ENCODE assay signal across 10 cellular contexts in genomic region chr6:90463359-90463758, GRCh38.
DNase-seq lines count a peak whose midpoint lies in the region; ATAC-seq and TF ChIP-seq lines count a peak whose summit lies in the region.
"Had no signal": no experiment of that assay in that cellular context is flagged by ENCODE, and none has a peak within 500 bp of the region (broad histone marks: within the 10 kb centered on the region; RNA-seq: fewer than 3 reads in every experiment).

No MANE protein-coding gene starts in this region.

- DNase-seq in activated CD8-positive, alpha-beta memory T cell treated with anti-CD3 and anti-CD28 coated beads, Interleukin-2, amount 10 ng/mL, durations not matched to agents 7 days and 5 days = peak; percentile 81
- no peak for DNase-seq in natural killer cell treated with Interleukin-12 subunit alpha and Interleukin-12 subunit beta and Interleukin-15 and Interleukin-18, amount 100 ng/mL, for 72 hours (ENCODE audit: low spot score)
- DNase-seq in NCI-H1930 (lab: John Stamatoyannopoulos, UW) (no peak), osteocyte (ENCODE audit: extremely low spot score, unreplicated experiment) (no peak)
- DNase-seq: hypothalamus, NCI-H187 had no signal

- no peak overlapping the region for H3K4me3 Mint-ChIP-seq in activated CD8-positive, alpha-beta memory T cell treated with anti-CD3 and anti-CD28 coated beads, Interleukin-2, amount 10 ng/mL, durations not matched to agents 7 days and 5 days
- peak overlapping the region; percentile 29 for H3K4me3 Mint-ChIP-seq in natural killer cell treated with Interleukin-12 subunit alpha and Interleukin-12 subunit beta and Interleukin-15 and Interleukin-18, amount 100 ng/mL, for 72 hours
- no peak overlapping the region for H3K4me3 Mint-ChIP-seq in osteocyte (ENCODE audit: unreplicated experiment)

- H3K4me1 Mint-ChIP-seq in activated CD8-positive, alpha-beta memory T cell treated with anti-CD3 and anti-CD28 coated beads, Interleukin-2, amount 10 ng/mL, durations not matched to agents 7 days and 5 days = peaks cover 89% of the 10 kb centered on the region
- H3K4me1 Mint-ChIP-seq in natural killer cell treated with Interleukin-12 subunit alpha and Interleukin-12 subunit beta and Interleukin-15 and Interleukin-18, amount 100 ng/mL, for 72 hours (ENCODE audit: low read depth in 2 of 2) = peaks cover 27 to 66% of the 10 kb centered on the region in 2 donors
- H3K4me1 Mint-ChIP-seq in osteocyte (ENCODE audit: unreplicated experiment) = no peaks in the 10 kb centered on the region

- no peaks in the 10 kb centered on the region for H3K9me3 Mint-ChIP-seq in activated CD8-positive, alpha-beta memory T cell treated with anti-CD3 and anti-CD28 coated beads, Interleukin-2, amount 10 ng/mL, durations not matched to agents 7 days and 5 days (ENCODE audit: low read depth)
- no peaks in the 10 kb centered on the region for H3K9me3 Mint-ChIP-seq in natural killer cell treated with Interleukin-12 subunit alpha and Interleukin-12 subunit beta and Interleukin-15 and Interleukin-18, amount 100 ng/mL, for 72 hours
- H3K9me3 Mint-ChIP-seq in osteocyte (ENCODE audit: unreplicated experiment) = no peaks in the 10 kb centered on the region

- H3K36me3 Mint-ChIP-seq in activated CD8-positive, alpha-beta memory T cell treated with anti-CD3 and anti-CD28 coated beads, Interleukin-2, amount 10 ng/mL, durations not matched to agents 7 days and 5 days = peaks cover 27% of the 10 kb centered on the region
- no peaks in the 10 kb centered on the region for H3K36me3 Mint-ChIP-seq in natural killer cell treated with Interleukin-12 subunit alpha and Interleukin-12 subunit beta and Interleukin-15 and Interleukin-18, amount 100 ng/mL, for 72 hours
- no peaks in the 10 kb centered on the region for H3K36me3 Mint-ChIP-seq in osteocyte (ENCODE audit: unreplicated experiment)

- H3K27ac Mint-ChIP-seq in activated CD8-positive, alpha-beta memory T cell treated with anti-CD3 and anti-CD28 coated beads, Interleukin-2, amount 10 ng/mL, durations not matched to agents 7 days and 5 days = peak overlapping the region; percentile 88
- peak overlapping the region; percentile 48 to 67 for H3K27ac Mint-ChIP-seq in natural killer cell treated with Interleukin-12 subunit alpha and Interleukin-12 subunit beta and Interleukin-15 and Interleukin-18, amount 100 ng/mL, for 72 hours
- no peak overlapping the region for H3K27ac Mint-ChIP-seq in osteocyte (ENCODE audit: unreplicated experiment)

- ATAC-seq in GM18511 (IDR thresholded peaks at IDR 0.05; ENCODE audit: unreplicated experiment) (peak; percentile 56), HG02759 (IDR thresholded peaks at IDR 0.05; ENCODE audit: unreplicated experiment) (peak; percentile 53), GM21576 (IDR thresholded peaks at IDR 0.05; ENCODE audit: unreplicated experiment) (no peak)
- ATAC-seq in activated CD8-positive, alpha-beta memory T cell treated with anti-CD3 and anti-CD28 coated beads, Interleukin-2, amount 10 ng/mL, durations not matched to agents 7 days and 5 days = peak; percentile 63
- ATAC-seq in natural killer cell treated with Interleukin-12 subunit alpha and Interleukin-12 subunit beta and Interleukin-15 and Interleukin-18, amount 100 ng/mL, for 72 hours = peak; percentile 54 to 59
- ATAC-seq: HepG2 had no signal

- no peaks in the 10 kb centered on the region for H3K27me3 Mint-ChIP-seq in activated CD8-positive, alpha-beta memory T cell treated with anti-CD3 and anti-CD28 coated beads, Interleukin-2, amount 10 ng/mL, durations not matched to agents 7 days and 5 days
- H3K27me3 Mint-ChIP-seq in natural killer cell treated with Interleukin-12 subunit alpha and Interleukin-12 subunit beta and Interleukin-15 and Interleukin-18, amount 100 ng/mL, for 72 hours = peaks cover 0 to 15% of the 10 kb centered on the region in 2 donors
- peaks cover 3% of the 10 kb centered on the region for H3K27me3 Mint-ChIP-seq in osteocyte (ENCODE audit: unreplicated experiment)

- TF ChIP-seq CTCF in osteocyte (IDR thresholded peaks at IDR 0.05) = no peak

- CTCF ChIA-PET in activated CD8-positive, alpha-beta memory T cell treated with anti-CD3 and anti-CD28 coated beads, Interleukin-2, amount 10 ng/mL, durations not matched to agents 7 days and 5 days (lab: Charles Lee) = interaction anchor here (0.6 to 6.2 kb wide), 7 partner anchors 9 to 636 kb away, joined by 3 to 46 read pairs (median 4); no protein-coding TSS in a partner anchor
